Comparison of ENCODE assay signal across 1 cellular context in genomic region chr1:34859442-34860200, GRCh38.
TF ChIP-seq lines count a peak whose summit lies in the region.

Gene SMIM12 (minus strand): TSS chr1:34859749. CDS start chr1:34855977, 3,772 bp downstream.

TF ChIP-seq in K562, 482 proteins besides CTCF, POLR2A, EP300 and RAD21 (continued from another document and continues in another):
- TF ChIP-seq CREB3L1 (IDR thresholded peaks at IDR 0.05; ENCODE audit: borderline replicate concordance, low read depth) (peak; percentile 96), HINFP (tag; conservative IDR thresholded peaks at IDR 0.05; ENCODE audit: low read depth) (peak; percentile 90), HNRNPL (IDR thresholded peaks at IDR 0.05; ENCODE audit: low read depth, low read length) (peak; percentile 70; the same call in 1 of the 2 replicates), SNIP1 (IDR thresholded peaks at IDR 0.05; ENCODE audit: low read depth) (peak; percentile 88), MNT (conservative IDR thresholded peaks at IDR 0.05) (peak; percentile 98 to 99), EZH2 (IDR thresholded peaks at IDR 0.05; ENCODE audit: borderline replicate concordance, low read depth, low read length) (no peak), ZNF174 (CRISPR knock-in tag; IDR thresholded peaks at IDR 0.05) (no peak), STAG1 (CRISPR knock-in tag; IDR thresholded peaks at IDR 0.05; ENCODE audit: borderline replicate concordance) (peak; percentile 71), E2F8 (IDR thresholded peaks at IDR 0.05; ENCODE audit: low read depth, partially characterized antibody) (peak; percentile 87), GABPB2 (CRISPR knock-in tag; conservative IDR thresholded peaks at IDR 0.05) (no peak), MCM3 (IDR thresholded peaks at IDR 0.05) (no peak), CTBP1 (IDR thresholded peaks at IDR 0.05; ENCODE audit: borderline replicate concordance) (peak; percentile 87), SMARCE1 (IDR thresholded peaks at IDR 0.05) (no peak), ATF7 (IDR thresholded peaks at IDR 0.05) (peak; percentile 84), XRCC4 (IDR thresholded peaks at IDR 0.05; ENCODE audit: extremely low read depth, insufficient read depth, insufficient read length) (no peak), HDAC2 (IDR thresholded peaks at IDR 0.05) (peak; percentile 80; the same call in 1 of the 2 replicates), NFE2 (IDR thresholded peaks at IDR 0.05; ENCODE audit: low read depth) (peak; percentile 46; the same call in 1 of the 2 replicates), SAFB2 (IDR thresholded peaks at IDR 0.05; ENCODE audit: borderline replicate concordance, low read depth, low read length, severe bottlenecking) (no peak), MAX (CRISPR knock-in tag; IDR thresholded peaks at IDR 0.05) (peak; percentile 100), KLF1 (tag; IDR thresholded peaks at IDR 0.05) (no peak), SAP30 (IDR thresholded peaks at IDR 0.05; ENCODE audit: borderline replicate concordance, insufficient read depth, low read depth, low read length, poor library complexity, severe bottlenecking) (peak; percentile 82), E2F4 (CRISPR knock-in tag; IDR thresholded peaks at IDR 0.05; ENCODE audit: low read depth) (0 out of 2 replicates have a peak, but pooled peaks have one; percentile 70), ZNF445 (CRISPR knock-in tag; IDR thresholded peaks at IDR 0.05; ENCODE audit: low read depth) (no peak), ETV6 (IDR thresholded peaks at IDR 0.05; ENCODE audit: borderline replicate concordance in 1 of 2, low read depth in 2 of 2, low read length in 1 of 2) (no peak), ETV6 (CRISPR knock-in tag; IDR thresholded peaks at IDR 0.05; ENCODE audit: borderline replicate concordance) (peak; percentile 91; the same call in 1 of the 2 replicates), MBD2 (IDR thresholded peaks at IDR 0.05; ENCODE audit: borderline replicate concordance, low read depth) (peak; percentile 79), LCOR (CRISPR knock-in tag; IDR thresholded peaks at IDR 0.05) (peak; percentile 97), PURB (CRISPR knock-in tag; IDR thresholded peaks at IDR 0.05; ENCODE audit: low read depth) (no peak), PHF20 (IDR thresholded peaks at IDR 0.05; ENCODE audit: partially characterized antibody) (peak; percentile 92), CHD4 (IDR thresholded peaks at IDR 0.05; ENCODE audit: insufficient read depth, insufficient replicate concordance, low read depth, low read length, poor library complexity, severe bottlenecking) (no peak), PTBP1 (IDR thresholded peaks at IDR 0.05; ENCODE audit: low read depth, low read length) (0 out of 2 replicates have a peak, but pooled peaks have one; percentile 69), MGA (IDR thresholded peaks at IDR 0.05) (peak; percentile 99), KAT7 (CRISPR knock-in tag; IDR thresholded peaks at IDR 0.05; ENCODE audit: borderline replicate concordance) (peak; percentile 75; the same call in 1 of the 2 replicates), ZBTB7A (IDR thresholded peaks at IDR 0.05; ENCODE audit: borderline replicate concordance, control insufficient read depth, low read depth, low read length) (peak; percentile 59; the same call in 1 of the 2 replicates), MAFF (IDR thresholded peaks at IDR 0.05; ENCODE audit: low read length) (no peak), TFAP4 (CRISPR knock-in tag; IDR thresholded peaks at IDR 0.05; ENCODE audit: borderline replicate concordance) (peak; percentile 93), GATAD2B (IDR thresholded peaks at IDR 0.05; ENCODE audit: borderline replicate concordance) (peak; percentile 86; the same call in 1 of the 2 replicates), KDM5B (IDR thresholded peaks at IDR 0.05; ENCODE audit: insufficient replicate concordance, low read depth, low read length) (peak; percentile 97), ZNF444 (CRISPR knock-in tag; IDR thresholded peaks at IDR 0.05) (no peak)
